8 cellular contexts compared by ENCODE assay signal in the genomic region with DNA sequence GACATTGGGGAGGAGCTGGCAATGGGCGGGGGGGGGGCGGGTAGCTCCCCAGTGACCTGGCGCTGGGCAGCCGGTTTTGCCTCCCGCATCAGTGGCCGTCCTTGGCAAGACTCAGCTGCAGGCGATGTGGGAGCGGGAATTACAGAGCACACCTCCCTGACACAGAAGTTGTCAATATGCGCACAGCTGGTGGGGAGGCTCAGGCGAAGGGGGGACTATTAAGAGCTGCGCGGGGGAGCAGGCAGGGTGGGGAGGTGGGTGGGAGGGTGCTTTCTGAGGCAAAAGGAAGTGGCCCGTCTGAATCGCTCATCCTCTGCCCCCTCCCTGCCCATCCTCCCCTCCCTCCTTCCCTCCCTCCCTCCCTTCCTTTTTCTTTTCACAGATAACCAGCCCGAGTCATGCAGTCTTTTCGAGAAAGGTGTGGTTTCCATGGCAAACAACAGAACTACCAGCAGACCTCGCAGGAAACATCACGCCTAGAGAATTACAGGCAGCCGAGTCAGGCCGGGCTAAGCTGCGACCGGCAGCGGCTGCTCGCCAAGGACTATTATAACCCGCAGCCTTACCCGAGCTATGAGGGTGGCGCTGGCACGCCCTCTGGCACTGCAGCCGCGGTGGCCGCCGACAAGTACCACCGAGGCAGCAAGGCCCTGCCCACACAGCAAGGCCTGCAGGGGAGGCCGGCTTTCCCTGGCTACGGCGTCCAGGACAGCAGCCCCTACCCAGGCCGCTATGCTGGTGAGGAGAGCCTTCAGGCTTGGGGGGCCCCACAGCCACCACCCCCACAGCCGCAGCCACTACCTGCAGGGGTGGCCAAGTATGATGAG. TPM values are rescaled to one million over a fixed set of nuclear protein-coding genes. Genes with fewer than 3 reads are reported as not detected.
DNase-seq lines count a peak whose midpoint lies in the region; ATAC-seq and TF ChIP-seq lines count a peak whose summit lies in the region.

No MANE protein-coding gene starts in this region.

- peaks cover 20% of the 10 kb centered on the region for H3K4me1 ChIP-seq in CD8-positive, alpha-beta memory T cell (ENCODE audit: insufficient read depth, low read length)
- peaks cover 16% of the 10 kb centered on the region for H3K4me1 ChIP-seq in right cardiac atrium (ENCODE audit: control insufficient read depth, insufficient read depth, low read length)
- H3K4me1 ChIP-seq in BE2C = peaks cover 26% of the 10 kb centered on the region

- peaks cover 18 to 27% (median 18%) of the 10 kb centered on the region in 3 donors for H3K4me1 Mint-ChIP-seq in CD8-positive, alpha-beta memory T cell

- H3K27me3 ChIP-seq in CD8-positive, alpha-beta memory T cell (ENCODE audit: insufficient read depth, low read length, poor library complexity, severe bottlenecking) = no peaks in the 10 kb centered on the region
- H3K27me3 ChIP-seq in right cardiac atrium (ENCODE audit: control insufficient read depth, insufficient read depth) (no peaks in the 10 kb centered on the region), BE2C (no peaks in the 10 kb centered on the region)

- H3K4me3 Mint-ChIP-seq in CD8-positive, alpha-beta memory T cell = peak overlapping the region; percentile 27 to 86 (median 73)

- ATAC-seq in right cardiac atrium (peak; percentile 46 to 63), HG03196 (IDR thresholded peaks at IDR 0.05; ENCODE audit: unreplicated experiment) (no peak)

- H3K36me3 ChIP-seq in CD8-positive, alpha-beta memory T cell (ENCODE audit: insufficient read depth, low read length) = no peaks in the 10 kb centered on the region
- peaks cover 37% of the 10 kb centered on the region for H3K36me3 ChIP-seq in BE2C

- H3K27me3 Mint-ChIP-seq in CD8-positive, alpha-beta memory T cell = peaks cover 0 to 1% of the 10 kb centered on the region in 2 donors

- peak overlapping the region; percentile 54 for H3K27ac ChIP-seq in CD8-positive, alpha-beta memory T cell (ENCODE audit: low read depth, low read length)
- peak overlapping the region; percentile 13 for H3K27ac ChIP-seq in right cardiac atrium (ENCODE audit: low read length)

- intact Hi-C loops in right cardiac atrium (cut with DNase I) = loop anchor here in 1 of 4 donors (10.0 kb wide), 1 partner anchor 58 kb away; no protein-coding TSS in a partner anchor

- peaks cover 0 to 20% (median 4%) of the 10 kb centered on the region in 3 donors for H3K36me3 Mint-ChIP-seq in CD8-positive, alpha-beta memory T cell

- no peaks in the 10 kb centered on the region for H3K9me3 ChIP-seq in CD8-positive, alpha-beta memory T cell (ENCODE audit: low read length)
- H3K9me3 ChIP-seq in right cardiac atrium (ENCODE audit: control insufficient read depth, low read length) = no peaks in the 10 kb centered on the region
- no peaks in the 10 kb centered on the region for H3K9me3 ChIP-seq in BE2C

- 17% methylated on average over 38 of the region's 38 CpGs for WGBS in right cardiac atrium

- H3K9me3 Mint-ChIP-seq in CD8-positive, alpha-beta memory T cell = no peaks in the 10 kb centered on the region

- CTCF ChIA-PET in CD8-positive, alpha-beta memory T cell (lab: Charles Lee) = interaction anchor here (1.0 to 1.9 kb wide), 3 partner anchors 20 to 68 kb away, joined by 3 to 11 read pairs (median 3); no protein-coding TSS in a partner anchor

- no peak for TF ChIP-seq CTCF in BE2C (IDR thresholded peaks at IDR 0.05; ENCODE audit: low read depth, low read length)

- H3K27ac Mint-ChIP-seq in CD8-positive, alpha-beta memory T cell = peak overlapping the region; percentile 53 to 92 (median 71)

- POLR2A ChIA-PET in CD8-positive, alpha-beta memory T cell (lab: Charles Lee) = interaction anchor here (1.5 kb wide), 1 partner anchor 43 kb away, joined by 3 read pairs; no protein-coding TSS in a partner anchor

- peak; percentile 41 to 78 (median 74) for DNase-seq in CD8-positive, alpha-beta memory T cell
- DNase-seq in NCI-H1092 (lab: John Stamatoyannopoulos, UW) (peak; percentile 14), activated gamma-delta T cell treated with Interleukin-2 at 50 U/mL for 16 hours (peak; percentile 55), right cardiac atrium (peak in 2 of 3 donors; percentile 77 to 80), HCEC 1CT (no peak), BE2C (no peak)
- DNase-seq in stimulated activated CD4-positive, alpha-beta T cell treated with anti-CD3 and anti-CD28 coated beads, Interleukin-12 subunit alpha, Interleukin-12 subunit beta, amount 100 ng/mL, for 4 hours = peak; percentile 21

- H3K4me3 ChIP-seq in CD8-positive, alpha-beta memory T cell (ENCODE audit: low read length) = no peak overlapping the region
- no peak overlapping the region for H3K4me3 ChIP-seq in right cardiac atrium (ENCODE audit: low read length)
- H3K4me3 ChIP-seq in BE2C (ENCODE audit: low read depth, low read length) = no peak overlapping the region

RNA-seq across cellular contexts. Expression of a gene that starts 44.0 kb away (rescaled TPM):
- 10 to 100 TPM; 27.2 to 29.6 TPM for total RNA-seq in CD8-positive, alpha-beta memory T cell
- 16.4 TPM for polyA plus RNA-seq in CD8-positive, alpha-beta memory T cell
- total RNA-seq in right cardiac atrium = 10 to 100 TPM; 28.7 to 41.6 (median 36.2) TPM
- polyA plus RNA-seq in right cardiac atrium = 45.7 TPM
- 73.2 TPM for polyA plus RNA-seq in BE2C (2012; ENCODE audit: insufficient read depth, insufficient read length, low read depth)

Comparison
In these comparisons a context has a peak if more than half of its experiments do, and no peak if none do; other contexts are left out.
1. DNase-seq: peak in CD8-positive, alpha-beta memory T cell (5 of 5), NCI-H1092 (single experiment), activated gamma-delta T cell treated with Interleukin-2 at 50 U/mL for 16 hours (single experiment), right cardiac atrium (2 of 3) and stimulated activated CD4-positive, alpha-beta T cell treated with anti-CD3 and anti-CD28 coated beads, Interleukin-12 subunit alpha, Interleukin-12 subunit beta, amount 100 ng/mL, for 4 hours (single experiment); none in HCEC 1CT (single experiment) and BE2C (single experiment).